ENCODE assay signal across 8 cellular contexts in the genomic region with DNA sequence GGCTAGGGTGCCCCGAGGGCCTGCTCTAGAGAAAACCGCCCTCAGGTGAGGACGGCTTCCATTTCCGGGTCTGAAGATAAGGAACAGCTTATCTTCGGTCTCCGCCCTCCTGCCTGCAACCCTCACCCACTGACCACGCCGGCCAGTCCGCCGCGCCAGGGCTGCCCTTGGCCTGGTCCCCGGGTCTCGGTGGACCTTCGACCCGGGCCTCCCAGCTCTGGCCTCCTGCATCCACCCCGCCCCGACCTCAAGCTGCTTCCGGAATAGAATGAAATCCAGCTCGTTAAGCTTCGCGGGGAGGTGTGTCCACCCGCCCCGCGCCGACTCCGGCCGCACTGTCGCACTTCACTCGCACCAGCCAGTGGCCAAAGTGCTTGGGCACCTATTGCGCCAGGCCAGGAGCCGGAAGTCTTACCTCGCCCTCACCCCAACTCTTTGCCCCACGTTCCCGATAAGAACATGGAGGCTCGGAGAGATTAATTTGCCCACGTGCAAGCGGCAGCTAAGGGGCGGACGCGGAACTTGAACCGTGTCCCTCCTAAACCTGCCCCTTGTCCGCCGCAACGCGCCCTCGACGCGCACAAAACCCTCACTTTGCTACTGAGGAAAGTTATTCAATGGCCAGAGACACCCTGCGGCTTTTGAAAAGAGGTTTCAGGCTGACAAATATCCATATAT. TPM values are rescaled to one million over a fixed set of nuclear protein-coding genes. Genes with fewer than 3 reads are reported as not detected.
DNase-seq lines count a peak whose midpoint lies in the region; ATAC-seq, FAIRE-seq and TF ChIP-seq lines count a peak whose summit lies in the region.

No MANE protein-coding gene starts in this region.

- H3K4me3 ChIP-seq in HAP-1 = peak overlapping the region; percentile 52
- peak overlapping the region; percentile 44 to 64 (median 51) for H3K4me3 ChIP-seq in endothelial cell of umbilical vein (replicated peaks in 1 of 3; ENCODE audit: insufficient read depth in 1 of 3, low read depth in 1 of 3, low read length in 3 of 3)
- peak overlapping the region; percentile 78 for H3K4me3 ChIP-seq in naive thymus-derived CD4-positive, alpha-beta T cell (ENCODE audit: low read length)

- H3K27me3 Mint-ChIP-seq in naive thymus-derived CD4-positive, alpha-beta T cell = peaks cover 0 to 39% (median 2%) of the 10 kb centered on the region in 5 donors

- no peak overlapping the region for H3K9ac ChIP-seq in endothelial cell of umbilical vein (replicated peaks; ENCODE audit: extremely low read depth, insufficient read depth, low read length)

- POLR2A ChIA-PET in endothelial cell of umbilical vein (lab: Charles Lee) = no interaction called here
- POLR2A ChIA-PET in naive thymus-derived CD4-positive, alpha-beta T cell (lab: Charles Lee) = interaction anchor here (1.2 kb wide), 1 partner anchor 24 kb away, joined by 3 read pairs; the partner anchor contains the start of gene USB1

- CTCF ChIA-PET in endothelial cell of umbilical vein (lab: Charles Lee) = interaction anchor here (1.0 to 5.6 kb wide), 7 partner anchors 8 to 463 kb away, joined by 4 to 81 read pairs (median 6); partner anchors contain the start of gene CFAP20
- CTCF ChIA-PET in naive thymus-derived CD4-positive, alpha-beta T cell (lab: Charles Lee) = interaction anchor here (0.6 to 0.9 kb wide), 4 partner anchors 9 to 288 kb away, joined by 3 to 4 read pairs (median 4); partner anchors contain the start of gene CFAP20

- intact Hi-C loops in endothelial cell of umbilical vein (cut with micrococcal nuclease) = loop anchor here (1.0 kb wide), 1 partner anchor 97 kb away; no protein-coding TSS in a partner anchor
- intact Hi-C loops in naive thymus-derived CD4-positive, alpha-beta T cell (cut with micrococcal nuclease) = loop anchor here (1.0 to 10.0 kb wide), 7 partner anchors 24 to 610 kb away; partner anchors contain the start of genes CFAP20 (in 2 of the 2), USB1 (in 2 of the 2) and CNOT1 (in 1 of the 2)

- peak overlapping the region; percentile 81 for H2AFZ ChIP-seq in endothelial cell of umbilical vein (ENCODE audit: low read depth, low read length)

- in situ Hi-C loops in HAP-1 (cut with MboI; ENCODE audit: low sequenced_read_pairs) (loop anchor here (10.0 kb wide), 1 partner anchor 100 kb away; the partner anchor contains the start of gene CFAP20), G401 (cut with HindIII; ENCODE audit: low sequenced_read_pairs) (loop anchor here (10.0 kb wide), 1 partner anchor 100 kb away; the partner anchor contains the start of gene CFAP20)

- BruUV-seq in endothelial cell of umbilical vein (replicated peaks; lab: Mats Ljungman, UMichigan) = no TSS peak

- DNase-seq in HAP-1 (ENCODE audit: low spot score in 2 of 2) (no peak), SW480 (ENCODE audit: low spot score) (peak; percentile 41), endothelial cell of umbilical vein (ENCODE audit: low read depth, low spot score) (no peak), G401 (ENCODE audit: low spot score) (no peak), cerebellum (ENCODE audit: low spot score) (no peak), NCI-H2227 (lab: John Stamatoyannopoulos, UW; ENCODE audit: unreplicated experiment) (no peak)
- DNase-seq in naive thymus-derived CD4-positive, alpha-beta T cell = peak in 4 of 9 donors; percentile 22 to 29 (median 26)

- no peak for FAIRE-seq in endothelial cell of umbilical vein (lab: Jason Lieb, UNC)

- H3K27ac Mint-ChIP-seq in naive thymus-derived CD4-positive, alpha-beta T cell = peak overlapping the region; percentile 73 to 90 (median 84)

- no peak for ATAC-seq in naive thymus-derived CD4-positive, alpha-beta T cell
- no peak for ATAC-seq in HG03432 (IDR thresholded peaks at IDR 0.05; ENCODE audit: unreplicated experiment)

- no peak for TF ChIP-seq CTCF in endothelial cell of umbilical vein (IDR thresholded peaks at IDR 0.05; ENCODE audit: extremely low read depth in 1 of 2, insufficient read depth in 1 of 2, low read depth in 1 of 2, low read length in 2 of 2)

- H3K9me3 Mint-ChIP-seq in naive thymus-derived CD4-positive, alpha-beta T cell = peaks cover 0 to 1% (median 0%) of the 10 kb centered on the region in 11 donors

- dilution Hi-C loops in endothelial cell of umbilical vein (cut with MboI; ENCODE audit: extremely low pct_ligation_motif_present, low sequenced_read_pairs) = no loop called here

- H3K36me3 ChIP-seq in HAP-1 (replicated peaks) (no peaks in the 10 kb centered on the region), endothelial cell of umbilical vein (ENCODE audit: control insufficient read depth in 2 of 2, extremely low read depth in 1 of 2, insufficient read depth in 2 of 2, low read length in 2 of 2) (no peaks in the 10 kb centered on the region)
- H3K36me3 ChIP-seq in naive thymus-derived CD4-positive, alpha-beta T cell (ENCODE audit: control insufficient read depth in 2 of 3, insufficient read depth in 3 of 3, low read length in 3 of 3) = no peaks in the 10 kb centered on the region

- no peaks in the 10 kb centered on the region for H3K9me3 ChIP-seq in HAP-1
- no peaks in the 10 kb centered on the region for H3K9me3 ChIP-seq in endothelial cell of umbilical vein (replicated peaks; ENCODE audit: control insufficient read depth, insufficient read depth, low read length)
- H3K9me3 ChIP-seq in naive thymus-derived CD4-positive, alpha-beta T cell (ENCODE audit: control insufficient read depth in 2 of 3, low read length in 3 of 3) = no peaks in the 10 kb centered on the region

- peaks cover 3% of the 10 kb centered on the region; the same call in 1 of the 2 replicates for H3K4me1 ChIP-seq in HAP-1
- peaks cover 19% of the 10 kb centered on the region for H3K4me1 ChIP-seq in endothelial cell of umbilical vein (ENCODE audit: control insufficient read depth, extremely low read depth, insufficient read depth, low read length)
- peaks cover 9 to 15% of the 10 kb centered on the region in 2 donors for H3K4me1 ChIP-seq in naive thymus-derived CD4-positive, alpha-beta T cell (ENCODE audit: control insufficient read depth in 2 of 2, insufficient read depth in 2 of 2, low read length in 2 of 2)

- no peaks in the 10 kb centered on the region for H3K9me1 ChIP-seq in endothelial cell of umbilical vein (replicated peaks; ENCODE audit: control insufficient read depth, extremely low read depth, insufficient read depth, low read length)

- H3K27me3 ChIP-seq in HAP-1 (ENCODE audit: low read depth) = no peaks in the 10 kb centered on the region
- peaks cover 0 to 8% of the 10 kb centered on the region in 2 experiments for H3K27me3 ChIP-seq in endothelial cell of umbilical vein (ENCODE audit: control insufficient read depth in 2 of 2, insufficient read depth in 2 of 2, low read length in 2 of 2)
- no peaks in the 10 kb centered on the region for H3K27me3 ChIP-seq in naive thymus-derived CD4-positive, alpha-beta T cell (ENCODE audit: control insufficient read depth in 2 of 2, insufficient read depth in 2 of 2, low read length in 2 of 2)

- no peaks in the 10 kb centered on the region for H3K79me2 ChIP-seq in endothelial cell of umbilical vein (ENCODE audit: control insufficient read depth, insufficient read depth, low read length)

- H4K20me1 ChIP-seq in endothelial cell of umbilical vein (replicated peaks; ENCODE audit: control insufficient read depth, extremely low read depth, insufficient read depth, low read length) = no peaks in the 10 kb centered on the region

- H3K4me2 ChIP-seq in endothelial cell of umbilical vein (ENCODE audit: insufficient read depth, low read length) = peak overlapping the region; percentile 84

- H3K4me1 Mint-ChIP-seq in naive thymus-derived CD4-positive, alpha-beta T cell = peaks cover 11 to 24% (median 18%) of the 10 kb centered on the region in 7 donors

- peaks cover 0 to 5% (median 0%) of the 10 kb centered on the region in 5 donors for H3K36me3 Mint-ChIP-seq in naive thymus-derived CD4-positive, alpha-beta T cell

- TF ChIP-seq POLR2A in endothelial cell of umbilical vein (IDR thresholded peaks at IDR 0.05; ENCODE audit: low read depth, low read length) = no peak

- peak overlapping the region; percentile 90 to 95 (median 93) for H3K4me3 Mint-ChIP-seq in naive thymus-derived CD4-positive, alpha-beta T cell

- no peak overlapping the region for H3K27ac ChIP-seq in endothelial cell of umbilical vein (ENCODE audit: insufficient read depth, low read depth, low read length)
- H3K27ac ChIP-seq in naive thymus-derived CD4-positive, alpha-beta T cell (ENCODE audit: low read depth, low read length) = no peak overlapping the region

RNA-seq across cellular contexts. Expression of gene MMP15, which starts 0.7 kb away (rescaled TPM):
- total RNA-seq in endothelial cell of umbilical vein (13.1 and 16.0 TPM in 2 replicates), cerebellum (14.3 TPM)
- 12.6 and 14.5 TPM in 2 replicates for polyA plus RNA-seq in endothelial cell of umbilical vein
- polyA plus RNA-seq in endothelial cell of umbilical vein (2011; cell fraction: cytosol; rRNA removed) = 5.8 and 8.4 TPM in 2 replicates
- polyA plus RNA-seq in endothelial cell of umbilical vein (2011; cell fraction: nucleus; rRNA removed) = 4.1 and 5.3 TPM in 2 replicates
- 6.2 and 12.3 TPM in 2 replicates for polyA plus RNA-seq in endothelial cell of umbilical vein (2012)
- polyA minus RNA-seq in endothelial cell of umbilical vein = 6.2 and 8.2 TPM in 2 replicates
- polyA minus RNA-seq in endothelial cell of umbilical vein (2011; cell fraction: cytosol; rRNA and poly(A)+ RNA removed) = 23.0 TPM
- 2.9 and 3.5 TPM in 2 replicates for polyA minus RNA-seq in endothelial cell of umbilical vein (2011; cell fraction: nucleus; rRNA and poly(A)+ RNA removed)
- total RNA-seq in naive thymus-derived CD4-positive, alpha-beta T cell = under 1 TPM; 0.20 to 0.85 (median 0.69) TPM
- under 1 TPM in 1 of 2 donors, not detected in 1; 0.06 TPM for polyA plus RNA-seq in naive thymus-derived CD4-positive, alpha-beta T cell
- 3.1 and 3.9 TPM in 2 replicates for total RNA-seq in G401 (2014; rRNA removed; shearing (Covaris generic))

RNA-seq across cellular contexts. Expression of gene USB1, which starts 23.6 kb away (rescaled TPM):
- total RNA-seq in endothelial cell of umbilical vein = 64.6 and 66.6 TPM in 2 replicates
- polyA plus RNA-seq in endothelial cell of umbilical vein = 73.0 and 83.8 TPM in 2 replicates
- polyA plus RNA-seq in endothelial cell of umbilical vein (2011; cell fraction: cytosol; rRNA removed) = 56.9 and 64.1 TPM in 2 replicates
- 45.0 and 50.9 TPM in 2 replicates for polyA plus RNA-seq in endothelial cell of umbilical vein (2011; cell fraction: nucleus; rRNA removed)
- polyA plus RNA-seq in endothelial cell of umbilical vein (2012) = 68.1 and 85.4 TPM in 2 replicates
- polyA minus RNA-seq in endothelial cell of umbilical vein = 93.1 and 102 TPM in 2 replicates
- polyA minus RNA-seq in endothelial cell of umbilical vein (2011; cell fraction: cytosol; rRNA and poly(A)+ RNA removed) = 38.7 TPM
- 26.0 and 29.3 TPM in 2 replicates for polyA minus RNA-seq in endothelial cell of umbilical vein (2011; cell fraction: nucleus; rRNA and poly(A)+ RNA removed)
- total RNA-seq in naive thymus-derived CD4-positive, alpha-beta T cell = 10 to 100 TPM; 28.7 to 50.8 (median 28.9) TPM
- polyA plus RNA-seq in naive thymus-derived CD4-positive, alpha-beta T cell = 10 to 100 TPM; 26.8 to 37.6 TPM
- total RNA-seq in G401 (2014; rRNA removed; shearing (Covaris generic)) = 11.3 and 27.1 TPM in 2 replicates
- total RNA-seq in cerebellum = 8.6 TPM

RNA-seq across cellular contexts. Expression of gene ZNF319, which starts 24.3 kb away (rescaled TPM):
- 9.9 TPM in 2 replicates for total RNA-seq in endothelial cell of umbilical vein
- polyA plus RNA-seq in endothelial cell of umbilical vein = 5.4 and 7.6 TPM in 2 replicates
- 3.9 and 4.9 TPM in 2 replicates for polyA plus RNA-seq in endothelial cell of umbilical vein (2011; cell fraction: cytosol; rRNA removed)
- polyA plus RNA-seq in endothelial cell of umbilical vein (2011; cell fraction: nucleus; rRNA removed) = 3.0 and 4.5 TPM in 2 replicates
- 4.8 and 6.4 TPM in 2 replicates for polyA plus RNA-seq in endothelial cell of umbilical vein (2012)
- 7.5 TPM in 2 replicates for polyA minus RNA-seq in endothelial cell of umbilical vein
- 8.9 TPM for polyA minus RNA-seq in endothelial cell of umbilical vein (2011; cell fraction: cytosol; rRNA and poly(A)+ RNA removed)
- 3.2 and 6.3 TPM in 2 replicates for polyA minus RNA-seq in endothelial cell of umbilical vein (2011; cell fraction: nucleus; rRNA and poly(A)+ RNA removed)
- 10 to 100 TPM; 11.2 to 20.8 (median 17.3) TPM for total RNA-seq in naive thymus-derived CD4-positive, alpha-beta T cell
- polyA plus RNA-seq in naive thymus-derived CD4-positive, alpha-beta T cell = 10 to 100 TPM in 1 of 2 donors, 1 to 10 TPM in 1; 4.4 to 11.8 TPM
- 2.0 and 3.8 TPM in 2 replicates for total RNA-seq in G401 (2014; rRNA removed; shearing (Covaris generic))
- total RNA-seq in cerebellum = 6.0 TPM

RNA-seq across cellular contexts. Expression of gene CNGB1, which starts 53.9 kb away (rescaled TPM):
- not detected in 2 replicates for total RNA-seq in endothelial cell of umbilical vein
- polyA plus RNA-seq in endothelial cell of umbilical vein = not detected in 2 replicates
- not detected in 2 replicates for polyA plus RNA-seq in endothelial cell of umbilical vein (2011; cell fraction: cytosol; rRNA removed)
- not detected in 2 replicates for polyA plus RNA-seq in endothelial cell of umbilical vein (2011; cell fraction: nucleus; rRNA removed)
- 0.33 TPM in 1 of 2 replicates, not detected in the other for polyA plus RNA-seq in endothelial cell of umbilical vein (2012)
- polyA minus RNA-seq in endothelial cell of umbilical vein = not detected in 2 replicates
- polyA minus RNA-seq in endothelial cell of umbilical vein (2011; cell fraction: cytosol; rRNA and poly(A)+ RNA removed) = 5.3 TPM
- polyA minus RNA-seq in endothelial cell of umbilical vein (2011; cell fraction: nucleus; rRNA and poly(A)+ RNA removed) = not detected in 2 replicates
- not detected for total RNA-seq in naive thymus-derived CD4-positive, alpha-beta T cell
- polyA plus RNA-seq in naive thymus-derived CD4-positive, alpha-beta T cell = not detected
- total RNA-seq in G401 (2014; rRNA removed; shearing (Covaris generic)) = not detected in 2 replicates
- total RNA-seq in cerebellum = 3.0 TPM
